15 cellular contexts compared by ENCODE assay signal in genomic region chr16:2768403-2769089, GRCh38. TPM values are rescaled to one million over a fixed set of nuclear protein-coding genes. Genes with fewer than 3 reads are reported as not detected.
DNase-seq lines count a peak whose midpoint lies in the region; ATAC-seq and TF ChIP-seq lines count a peak whose summit lies in the region.
"Had no signal": no experiment of that assay in that cellular context is flagged by ENCODE, and none has a peak within 500 bp of the region (broad histone marks: within the 10 kb centered on the region; RNA-seq: fewer than 3 reads in every experiment).

No MANE protein-coding gene starts in this region.

- H3K27ac Mint-ChIP-seq in activated T-cell treated with anti-CD3 and anti-CD28 coated beads, Interleukin-2, amount 50 U/mL, for 24 hours, result peak overlapping the region; percentile 77
- H3K27ac Mint-ChIP-seq in stimulated activated memory B cell treated with anti-CD40 and anti-IgM and Interleukin-4, amounts not matched to agents 10 μg/mL and 1 μg/mL and 100 μg/mL, for 72 hours, result peak overlapping the region; percentile 48

- DNase-seq in activated T-cell treated with anti-CD3 and anti-CD28 coated beads, Interleukin-2, amount 50 U/mL, for 24 hours, result no peak
- DNase-seq in activated T-cell treated with anti-CD3 and anti-CD28 coated beads, Interleukin-2, amount 50 U/mL, for 4 hours, result no peak
- DNase-seq in epithelial cell of esophagus (ENCODE audit: low read depth) (peak; percentile 75), Kasumi-1 (lab: John Stamatoyannopoulos, UW) (no peak)
- DNase-seq: activated CD4-positive, CD25-positive, alpha-beta regulatory T cell; activated gamma-delta T cell treated with Interleukin-2 at 50 U/mL for 16 hours; DMS153; NCI-H1048; NCI-H69; SJCRH30 had no signal

- peaks cover 99% of the 10 kb centered on the region for H3K36me3 Mint-ChIP-seq in activated T-cell treated with anti-CD3 and anti-CD28 coated beads, Interleukin-2, amount 50 U/mL, for 24 hours (ENCODE audit: low read depth)
- peaks cover 51% of the 10 kb centered on the region for H3K36me3 Mint-ChIP-seq in activated T-cell treated with anti-CD3 and anti-CD28 coated beads, Interleukin-2, amount 50 U/mL, for 4 hours (ENCODE audit: insufficient read depth)
- H3K36me3 Mint-ChIP-seq in stimulated activated memory B cell treated with anti-CD40 and anti-IgM and Interleukin-4, amounts not matched to agents 10 μg/mL and 1 μg/mL and 100 μg/mL, for 72 hours, result peaks cover 83% of the 10 kb centered on the region

- no peaks in the 10 kb centered on the region for H3K9me3 Mint-ChIP-seq in activated T-cell treated with anti-CD3 and anti-CD28 coated beads, Interleukin-2, amount 50 U/mL, for 24 hours
- no peaks in the 10 kb centered on the region for H3K9me3 Mint-ChIP-seq in activated T-cell treated with anti-CD3 and anti-CD28 coated beads, Interleukin-2, amount 50 U/mL, for 4 hours
- no peaks in the 10 kb centered on the region for H3K9me3 Mint-ChIP-seq in stimulated activated memory B cell treated with anti-CD40 and anti-IgM and Interleukin-4, amounts not matched to agents 10 μg/mL and 1 μg/mL and 100 μg/mL, for 72 hours

- no peak for TF ChIP-seq CTCF in epithelial cell of esophagus (IDR thresholded peaks at IDR 0.05; ENCODE audit: insufficient read depth, low read depth, low read length, missing control alignments)

- no peak overlapping the region for H3K4me3 ChIP-seq in epithelial cell of esophagus (ENCODE audit: low read length)
- H3K4me3 ChIP-seq: SJCRH30 had no signal

- ATAC-seq in activated T-cell treated with anti-CD3 and anti-CD28 coated beads, Interleukin-2, amount 50 U/mL, for 4 hours, result no peak
- ATAC-seq in stimulated activated memory B cell treated with anti-CD40 and anti-IgM and Interleukin-4, amounts not matched to agents 10 μg/mL and 1 μg/mL and 100 μg/mL, for 72 hours, result no peak
- no peak for ATAC-seq in GM18517 (IDR thresholded peaks at IDR 0.05; ENCODE audit: unreplicated experiment)

- H3K27me3 Mint-ChIP-seq in activated T-cell treated with anti-CD3 and anti-CD28 coated beads, Interleukin-2, amount 50 U/mL, for 24 hours, result no peaks in the 10 kb centered on the region
- H3K27me3 Mint-ChIP-seq in activated T-cell treated with anti-CD3 and anti-CD28 coated beads, Interleukin-2, amount 50 U/mL, for 4 hours (ENCODE audit: low read depth), result no peaks in the 10 kb centered on the region
- H3K27me3 Mint-ChIP-seq in stimulated activated memory B cell treated with anti-CD40 and anti-IgM and Interleukin-4, amounts not matched to agents 10 μg/mL and 1 μg/mL and 100 μg/mL, for 72 hours, result no peaks in the 10 kb centered on the region

- H3K4me1 Mint-ChIP-seq in activated T-cell treated with anti-CD3 and anti-CD28 coated beads, Interleukin-2, amount 50 U/mL, for 24 hours (ENCODE audit: low read depth), result peaks cover 28% of the 10 kb centered on the region
- H3K4me1 Mint-ChIP-seq in activated T-cell treated with anti-CD3 and anti-CD28 coated beads, Interleukin-2, amount 50 U/mL, for 4 hours (ENCODE audit: low read depth), result peaks cover 13% of the 10 kb centered on the region
- peaks cover 33% of the 10 kb centered on the region for H3K4me1 Mint-ChIP-seq in stimulated activated memory B cell treated with anti-CD40 and anti-IgM and Interleukin-4, amounts not matched to agents 10 μg/mL and 1 μg/mL and 100 μg/mL, for 72 hours

- no peak overlapping the region for H3K4me3 Mint-ChIP-seq in activated T-cell treated with anti-CD3 and anti-CD28 coated beads, Interleukin-2, amount 50 U/mL, for 24 hours
- H3K4me3 Mint-ChIP-seq in activated T-cell treated with anti-CD3 and anti-CD28 coated beads, Interleukin-2, amount 50 U/mL, for 4 hours, result no peak overlapping the region
- H3K4me3 Mint-ChIP-seq in stimulated activated memory B cell treated with anti-CD40 and anti-IgM and Interleukin-4, amounts not matched to agents 10 μg/mL and 1 μg/mL and 100 μg/mL, for 72 hours, result no peak overlapping the region

RNA-seq across cellular contexts. Expression of gene ELOB, which starts 8.5 kb away (rescaled TPM):
- 100 to 1,000 TPM; 223 to 320 (median 298) TPM for total RNA-seq in activated T-cell treated with anti-CD3 and anti-CD28 coated beads, Interleukin-2, amount 50 U/mL, for 4 hours

RNA-seq across cellular contexts. Expression of gene SRRM2, which starts 16.1 kb away (rescaled TPM):
- total RNA-seq in activated T-cell treated with anti-CD3 and anti-CD28 coated beads, Interleukin-2, amount 50 U/mL, for 4 hours, result 100 to 1,000 TPM; 537 to 551 (median 548) TPM

RNA-seq across cellular contexts. Expression of gene PRSS33, which starts 18.8 kb away (rescaled TPM):
- under 1 TPM in 2 of 3 donors, not detected in 1; 0.13 to 0.32 TPM for total RNA-seq in activated T-cell treated with anti-CD3 and anti-CD28 coated beads, Interleukin-2, amount 50 U/mL, for 4 hours
- total RNA-seq: lung microvascular endothelial cell, SJCRH30, urinary bladder had no signal

RNA-seq across cellular contexts. Expression of gene PRSS41, which starts 29.7 kb away (rescaled TPM):
- not detected for total RNA-seq in activated T-cell treated with anti-CD3 and anti-CD28 coated beads, Interleukin-2, amount 50 U/mL, for 4 hours
- total RNA-seq: A172, lung microvascular endothelial cell, SJCRH30, urinary bladder had no signal

RNA-seq across cellular contexts. Expression of gene PRSS21, which starts 48.5 kb away (rescaled TPM):
- 10 to 100 TPM in 2 of 3 donors, 1 to 10 TPM in 1; 8.9 to 16.1 (median 13.2) TPM for total RNA-seq in activated T-cell treated with anti-CD3 and anti-CD28 coated beads, Interleukin-2, amount 50 U/mL, for 4 hours
- total RNA-seq: A172, SJCRH30, urinary bladder had no signal
